9 cellular contexts compared by ENCODE assay signal in genomic region chr2:70123829-70124117, GRCh38. TPM values are rescaled to one million over a fixed set of nuclear protein-coding genes. Genes with fewer than 3 reads are reported as not detected.
DNase-seq lines count a peak whose midpoint lies in the region; ATAC-seq, FAIRE-seq and TF ChIP-seq lines count a peak whose summit lies in the region.
"Had no signal": no experiment of that assay in that cellular context is flagged by ENCODE, and none has a peak within 500 bp of the region (broad histone marks: within the 10 kb centered on the region; RNA-seq: fewer than 3 reads in every experiment).

No MANE protein-coding gene starts in this region.

- no peaks in the 10 kb centered on the region for H3K9me3 Mint-ChIP-seq in CD8-positive, alpha-beta T cell

- H3K36me3 Mint-ChIP-seq in CD8-positive, alpha-beta T cell: peaks cover 7% of the 10 kb centered on the region

- peaks cover 73% of the 10 kb centered on the region for H3K4me1 Mint-ChIP-seq in CD8-positive, alpha-beta T cell (ENCODE audit: low read depth)

- H3K4me3 ChIP-seq in CD8-positive, alpha-beta T cell (ENCODE audit: low read depth, low read length): peak overlapping the region; percentile 47
- peak overlapping the region; percentile 49 to 88 for H3K4me3 ChIP-seq in Panc1 (ENCODE audit: low read depth in 2 of 2, low read length in 2 of 2)
- H3K4me3 ChIP-seq in parathyroid adenoma (ENCODE audit: low read depth, low read length): peak overlapping the region; percentile 70

- no peaks in the 10 kb centered on the region for H3K36me3 ChIP-seq in CD8-positive, alpha-beta T cell (ENCODE audit: insufficient read depth, low read length)
- H3K36me3 ChIP-seq in Panc1 (ENCODE audit: control insufficient read depth, insufficient read depth, low read length) (no peaks in the 10 kb centered on the region), parathyroid adenoma (ENCODE audit: control insufficient read depth, insufficient read depth, low read length) (no peaks in the 10 kb centered on the region)

- H3K9ac ChIP-seq in parathyroid adenoma: peak overlapping the region; percentile 32

- H3K9me3 ChIP-seq in CD8-positive, alpha-beta T cell (ENCODE audit: low read length): no peaks in the 10 kb centered on the region
- H3K9me3 ChIP-seq in Panc1 (ENCODE audit: control insufficient read depth, insufficient read depth, low read depth, low read length) (no peaks in the 10 kb centered on the region), parathyroid adenoma (ENCODE audit: control insufficient read depth, low read length) (no peaks in the 10 kb centered on the region)

- no peaks in the 10 kb centered on the region for H3K79me2 ChIP-seq in parathyroid adenoma

- H3K4me2 ChIP-seq in parathyroid adenoma (ENCODE audit: low read length): peak overlapping the region; percentile 82

- no TSS peak for BruUV-seq in Panc1 (replicated peaks; lab: Mats Ljungman, UMichigan)

- H3K4me3 Mint-ChIP-seq in CD8-positive, alpha-beta T cell: peak overlapping the region; percentile 95

- no peak for DNase-seq in CD8-positive, alpha-beta T cell
- DNase-seq in Panc1 (ENCODE audit: low read depth, low spot score): no peak
- no peak for DNase-seq in epithelial cell of prostate (ENCODE audit: low read depth, low spot score)
- DNase-seq in HTR-8/SVneo (ENCODE audit: insufficient read length, low spot score): no peak
- DNase-seq: NCI-H2081 treated with DMSO at 0.1 percent for 48 hours had no signal

- peak overlapping the region; percentile 100 for H3K27ac Mint-ChIP-seq in CD8-positive, alpha-beta T cell

- H3K27ac ChIP-seq in CD8-positive, alpha-beta T cell (ENCODE audit: low read depth, low read length): peak overlapping the region; percentile 97
- H3K27ac ChIP-seq in Panc1 (ENCODE audit: low read length) (peak overlapping the region; percentile 95), epithelial cell of prostate (peak overlapping the region; percentile 82), parathyroid adenoma (peak overlapping the region; percentile 99)

- in situ Hi-C loops in Panc1 (cut with HindIII; ENCODE audit: low pct_unique_long_range_greater_than_20kb, low sequenced_read_pairs): no loop called here

- intact Hi-C loops in CD8-positive, alpha-beta T cell (cut with DNase I, micrococcal nuclease): loop anchor here (1.0 to 2.0 kb wide), 7 partner anchors 13 to 37 kb away; partner anchors contain the start of gene PCBP1 (in 2 of the 2)
- intact Hi-C loops in Panc1 (cut with micrococcal nuclease; ENCODE audit: unreplicated experiment): no loop called here

- CTCF ChIA-PET in CD8-positive, alpha-beta T cell (lab: Charles Lee): interaction anchor here (0.6 to 4.1 kb wide), 15 partner anchors 11 to 236 kb away, joined by 3 to 37 read pairs (median 5); no protein-coding TSS in a partner anchor
- CTCF ChIA-PET in Panc1 (lab: Charles Lee): no interaction called here

- TF ChIP-seq CTCF in CD8-positive, alpha-beta T cell (IDR thresholded peaks at IDR 0.05): no peak
- TF ChIP-seq CTCF in Panc1 (IDR thresholded peaks at IDR 0.05) (no peak), parathyroid adenoma (IDR thresholded peaks at IDR 0.05) (no peak)

- H2AFZ ChIP-seq in parathyroid adenoma: peak overlapping the region; percentile 98

- H3K27me3 Mint-ChIP-seq in CD8-positive, alpha-beta T cell (ENCODE audit: low read depth): no peaks in the 10 kb centered on the region

- POLR2A ChIA-PET in CD8-positive, alpha-beta T cell (lab: Charles Lee): interaction anchor here (0.6 to 15.5 kb wide), 12 partner anchors 8 to 210 kb away, joined by 3 to 325 read pairs (median 18); partner anchors contain the start of genes MXD1, PCBP1 and PCYOX1
- POLR2A ChIA-PET in Panc1 (lab: Charles Lee): interaction anchor here (0.5 to 1.1 kb wide), 4 partner anchors 13 to 60 kb away, joined by 3 to 5 read pairs (median 4); no protein-coding TSS in a partner anchor

- no peaks in the 10 kb centered on the region for H3K27me3 ChIP-seq in CD8-positive, alpha-beta T cell (ENCODE audit: insufficient read depth, low read length)
- H3K27me3 ChIP-seq in Panc1 (ENCODE audit: control insufficient read depth, insufficient read depth, low read length) (no peaks in the 10 kb centered on the region), parathyroid adenoma (ENCODE audit: control insufficient read depth, insufficient read depth, low read length) (no peaks in the 10 kb centered on the region)

- no peak for ATAC-seq in CD8-positive, alpha-beta T cell
- ATAC-seq in Panc1 (peak; percentile 5; the same call in 1 of the 2 replicates), HG02885 (IDR thresholded peaks at IDR 0.05; ENCODE audit: poor library complexity, unreplicated experiment) (no peak), GM21390 (IDR thresholded peaks at IDR 0.05; ENCODE audit: unreplicated experiment) (no peak), GM19023 (IDR thresholded peaks at IDR 0.05; ENCODE audit: unreplicated experiment) (no peak)

- H3K4me1 ChIP-seq in CD8-positive, alpha-beta T cell (ENCODE audit: insufficient read depth, low read length): peaks cover 66% of the 10 kb centered on the region
- H3K4me1 ChIP-seq in Panc1 (ENCODE audit: control insufficient read depth, insufficient read depth, low read length) (peaks cover 23% of the 10 kb centered on the region), parathyroid adenoma (peaks cover 12% of the 10 kb centered on the region)

- no peak for FAIRE-seq in HTR-8/SVneo (lab: Jason Lieb, UNC)

RNA-seq across cellular contexts. Expression of gene PCBP1, which starts 36.5 kb away (rescaled TPM):
- total RNA-seq in CD8-positive, alpha-beta T cell: 100 to 1,000 TPM; 239 to 255 TPM
- 276 TPM for total RNA-seq in Panc1 (2021; ENCODE audit: unreplicated experiment)
- polyA plus RNA-seq in Panc1 (2012; ENCODE audit: insufficient read length): 289 TPM
